In genomic region chr22:36571991-36572390, GRCh38 we compare ENCODE assay signal across 17 cellular contexts. TPM values are rescaled to one million over a fixed set of nuclear protein-coding genes. Genes with fewer than 3 reads are reported as not detected.
DNase-seq lines count a peak whose midpoint lies in the region; ATAC-seq and TF ChIP-seq lines count a peak whose summit lies in the region.
"Had no signal": no experiment of that assay in that cellular context is flagged by ENCODE, and none has a peak within 500 bp of the region (broad histone marks: within the 10 kb centered on the region; RNA-seq: fewer than 3 reads in every experiment).

No MANE protein-coding gene starts in this region.

- peaks cover 6% of the 10 kb centered on the region for H3K4me1 ChIP-seq in body of pancreas
- no peaks in the 10 kb centered on the region for H3K4me1 ChIP-seq in mucosa of descending colon (ENCODE audit: low read depth)
- peaks cover 10% of the 10 kb centered on the region for H3K4me1 ChIP-seq in mesenchymal stem cell (ENCODE audit: control insufficient read depth, insufficient read depth, low read depth, low read length)
- H3K4me1 ChIP-seq: BE2C, Caco-2 had no signal

- H2BK12ac ChIP-seq in mesenchymal stem cell (ENCODE audit: low read length in 2 of 2) = no peak overlapping the region

- H3K4me2 ChIP-seq in mesenchymal stem cell (ENCODE audit: low read length, poor library complexity, severe bottlenecking) = no peak overlapping the region
- H3K4me2 ChIP-seq: GM23338 had no signal

- DNase-seq in LNCaP clone FGC (ENCODE audit: low read depth) (peak; percentile 88), body of pancreas (peak in 3 of 4 donors; percentile 51 to 54 (median 51)), mucosa of descending colon (no peak), globus pallidus (ENCODE audit: low spot score) (no peak), mesenchymal stem cell (no peak), MV-4-11 (lab: John Stamatoyannopoulos, UW) (no peak)
- DNase-seq: ACHN; BE2C; C1 segment of cervical spinal cord; Caco-2; CD4-positive, alpha-beta T cell; DMS79 treated with DMSO at 0.1 percent for 48 hours; GF-D8; HCEC 1CT had no signal

- H3K9me3 ChIP-seq in body of pancreas = no peaks in the 10 kb centered on the region
- H3K9me3 ChIP-seq in mucosa of descending colon = no peaks in the 10 kb centered on the region
- H3K9me3 ChIP-seq in mesenchymal stem cell (ENCODE audit: control insufficient read depth, low read length) = no peaks in the 10 kb centered on the region
- H3K9me3 ChIP-seq: BE2C, Caco-2 had no signal

- H3K18ac ChIP-seq in mesenchymal stem cell (ENCODE audit: low read depth in 1 of 2, low read length in 2 of 2) = no peak overlapping the region

- H3K27ac ChIP-seq in C4-2B = peak overlapping the region; percentile 38
- H3K27ac ChIP-seq in body of pancreas = no peak overlapping the region
- no peak overlapping the region for H3K27ac ChIP-seq in mesenchymal stem cell (ENCODE audit: low read length, poor library complexity, severe bottlenecking)
- H3K27ac ChIP-seq: HL-60 had no signal

- WGBS in body of pancreas, 2 donors = 27 to 53% methylated on average over 2 of the region's 2 CpGs
- WGBS in mesenchymal stem cell = 83% methylated on average over 2 of the region's 2 CpGs

- no peak overlapping the region for H2AFZ ChIP-seq in mesenchymal stem cell (ENCODE audit: low read depth, low read length)
- H2AFZ ChIP-seq: GM23338 had no signal

- H2AK5ac ChIP-seq in mesenchymal stem cell (ENCODE audit: low read length, severe bottlenecking) = no peak overlapping the region

- H3K23ac ChIP-seq in mesenchymal stem cell (ENCODE audit: low read length in 2 of 2) = no peak overlapping the region

- H3K79me1 ChIP-seq in mesenchymal stem cell (replicated peaks; ENCODE audit: low read length, poor library complexity, severe bottlenecking) = no peaks in the 10 kb centered on the region

- no peak overlapping the region for H4K91ac ChIP-seq in mesenchymal stem cell (ENCODE audit: low read length)

- H3K4ac ChIP-seq in mesenchymal stem cell (ENCODE audit: low read depth in 1 of 2, low read length in 2 of 2) = no peak overlapping the region

- TF ChIP-seq POLR2A in body of pancreas (IDR thresholded peaks at IDR 0.05) = no peak

- no peak overlapping the region for H4K8ac ChIP-seq in mesenchymal stem cell (ENCODE audit: low read length)

- H3K14ac ChIP-seq in mesenchymal stem cell (ENCODE audit: low read length in 2 of 2) = no peak overlapping the region

- no peak overlapping the region for H2BK120ac ChIP-seq in mesenchymal stem cell (ENCODE audit: low read depth, low read length)

- no peak overlapping the region for H3K9ac ChIP-seq in mesenchymal stem cell (ENCODE audit: low read length)

- H3K27me3 ChIP-seq in body of pancreas (no peaks in the 10 kb centered on the region), mesenchymal stem cell (ENCODE audit: control insufficient read depth in 1 of 2, insufficient read depth in 1 of 2, low read length in 2 of 2) (peaks cover 0 to 31% of the 10 kb centered on the region in 2 experiments)
- H3K27me3 ChIP-seq: BE2C had no signal

- intact Hi-C loops in body of pancreas (cut with DNase I) (no loop called here), mucosa of descending colon (cut with DNase I, micrococcal nuclease) (no loop called here)

- no peak for TF ChIP-seq CTCF in C4-2B (conservative IDR thresholded peaks at IDR 0.05)
- no peak for TF ChIP-seq CTCF in LNCaP clone FGC (IDR thresholded peaks at IDR 0.05; ENCODE audit: control insufficient read depth, extremely low read depth, insufficient read depth)
- TF ChIP-seq CTCF in body of pancreas (IDR thresholded peaks at IDR 0.05) = no peak
- TF ChIP-seq CTCF in mucosa of descending colon (IDR thresholded peaks at IDR 0.05) = no peak

- no peak overlapping the region for H2BK15ac ChIP-seq in mesenchymal stem cell (ENCODE audit: low read depth, poor library complexity, severe bottlenecking)

- H3K36me3 ChIP-seq in body of pancreas (replicated peaks in 1 of 2; ENCODE audit: insufficient read depth in 1 of 2, low read depth in 2 of 2) = no peaks in the 10 kb centered on the region
- no peaks in the 10 kb centered on the region for H3K36me3 ChIP-seq in mucosa of descending colon (ENCODE audit: low read depth)
- H3K36me3 ChIP-seq in mesenchymal stem cell (ENCODE audit: control insufficient read depth in 1 of 2, insufficient read depth in 2 of 2, low read depth in 1 of 2, low read length in 2 of 2) = no peaks in the 10 kb centered on the region
- H3K36me3 ChIP-seq: BE2C had no signal

- H2BK5ac ChIP-seq in mesenchymal stem cell (ENCODE audit: low read depth, low read length, poor library complexity, severe bottlenecking) = no peak overlapping the region

- no peak overlapping the region for H3K4me3 ChIP-seq in LNCaP clone FGC (ENCODE audit: low read depth, low read length)
- H3K4me3 ChIP-seq in body of pancreas = no peak overlapping the region
- no peak overlapping the region for H3K4me3 ChIP-seq in mucosa of descending colon
- no peak overlapping the region for H3K4me3 ChIP-seq in mesenchymal stem cell (ENCODE audit: insufficient read depth in 1 of 2, low read depth in 1 of 2, low read length in 2 of 2)
- H3K4me3 ChIP-seq: GM23338 had no signal

- peak; percentile 72 for ATAC-seq in body of pancreas
- peak; percentile 31 for ATAC-seq in mucosa of descending colon
- ATAC-seq: GM23338 had no signal

RNA-seq across cellular contexts. Expression of gene EIF3D, which starts 43.0 kb away (rescaled TPM):
- total RNA-seq in body of pancreas (100 to 1,000 TPM; 136 to 177 TPM), mucosa of descending colon (100 to 1,000 TPM; 135 to 145 (median 142) TPM)
- 145 TPM for polyA plus RNA-seq in mesenchymal stem cell (2013, experiment 1 of 2)
- 145 TPM for polyA plus RNA-seq in mesenchymal stem cell (2013, experiment 2 of 2)

Comparison
In these comparisons a context has a peak if more than half of its experiments do, and no peak if none do; other contexts are left out.
1. DNase-seq: peak in LNCaP clone FGC (single experiment) and body of pancreas (3 of 4); none in mucosa of descending colon (0 of 3), globus pallidus (single experiment), mesenchymal stem cell (single experiment) and MV-4-11 (single experiment).